ENCODE assay signal across 15 cellular contexts in genomic region chr6:29149444-29149843, GRCh38. TPM values are rescaled to one million over a fixed set of nuclear protein-coding genes. Genes with fewer than 3 reads are reported as not detected.
"Had no signal": no experiment of that assay in that cellular context is flagged by ENCODE, and none has a peak within 500 bp of the region (broad histone marks: within the 10 kb centered on the region; RNA-seq: fewer than 3 reads in every experiment).

No MANE protein-coding gene starts in this region.

RNA-seq across cellular contexts. Expression of gene OR2J2, which starts 21.3 kb away (rescaled TPM):
- total RNA-seq: stomach, subcutaneous adipose tissue, suprapubic skin, temporal lobe, thoracic aorta, tibial nerve, transverse colon, upper lobe of left lung, upper lobe of right lung, ureter, urinary bladder, vagina had no signal
- polyA plus RNA-seq: stomach, thymus, urinary bladder had no signal

RNA-seq across cellular contexts. Expression of gene OR2J3, which starts 41.6 kb away (rescaled TPM):
- total RNA-seq: stomach, subcutaneous adipose tissue, suprapubic skin, temporal lobe, thoracic aorta, thyroid gland, tibial nerve, transverse colon, upper lobe of left lung, upper lobe of right lung, ureter, urinary bladder, uterus, vagina had no signal
- polyA plus RNA-seq: stomach, urinary bladder had no signal

RNA-seq across cellular contexts. Expression of gene OR2J1, which starts 50.2 kb away (rescaled TPM):
- total RNA-seq: stomach, subcutaneous adipose tissue, suprapubic skin, thoracic aorta, thyroid gland, tibial nerve, transverse colon, upper lobe of right lung, ureter, urinary bladder, uterus, vagina had no signal
- polyA plus RNA-seq: stomach, urinary bladder had no signal
